In genomic region chrX:128216364-128216763, GRCh38 we compare ENCODE assay signal across 35 cellular contexts.
"Had no signal": no experiment of that assay in that cellular context is flagged by ENCODE, and none has a peak within 500 bp of the region (broad histone marks: within the 10 kb centered on the region; RNA-seq: fewer than 3 reads in every experiment).

No MANE protein-coding gene starts in this region.

- DNase-seq: Karpas-422, Kasumi-1, MG63, MM.1S, MV-4-11, NCI-H1048, NCI-H1092, NCI-H1092 treated with DMSO at 0.1 percent for 48 hours, NCI-H1105, NCI-H1105 treated with DMSO at 0.1 percent for 48 hours, NCI-H1417, NCI-H1417 treated with DMSO at 0.1 percent for 48 hours, NCI-H1436, NCI-H1436 treated with DMSO at 0.1 percent for 48 hours, NCI-H146, NCI-H1694, NCI-H1694 treated with DMSO at 0.1 percent for 48 hours, NCI-H187, NCI-H187 treated with DMSO at 0.1 percent for 48 hours, NCI-H1930, NCI-H2029, NCI-H2029 treated with DMSO at 0.1 percent for 48 hours, NCI-H2081, NCI-H2081 treated with DMSO at 0.1 percent for 48 hours, NCI-H2107, NCI-H2171, NCI-H2171 treated with DMSO at 0.1 percent for 48 hours, NCI-H2227 treated with DMSO at 0.1 percent for 48 hours, NCI-H226, NCI-H345, NCI-H446, NCI-H446 treated with DMSO at 0.1 percent for 48 hours, NCI-H510A, NCI-H510A treated with DMSO at 0.1 percent for 48 hours, NCI-H524 had no signal

- H3K4me3 ChIP-seq: MG63 had no signal

- H3K9me3 ChIP-seq: MG63 had no signal

- H3K27me3 ChIP-seq: MG63 had no signal

- H3K36me3 ChIP-seq: MG63 had no signal
